ENCODE assay signal across 1 cellular context in the genomic region with DNA sequence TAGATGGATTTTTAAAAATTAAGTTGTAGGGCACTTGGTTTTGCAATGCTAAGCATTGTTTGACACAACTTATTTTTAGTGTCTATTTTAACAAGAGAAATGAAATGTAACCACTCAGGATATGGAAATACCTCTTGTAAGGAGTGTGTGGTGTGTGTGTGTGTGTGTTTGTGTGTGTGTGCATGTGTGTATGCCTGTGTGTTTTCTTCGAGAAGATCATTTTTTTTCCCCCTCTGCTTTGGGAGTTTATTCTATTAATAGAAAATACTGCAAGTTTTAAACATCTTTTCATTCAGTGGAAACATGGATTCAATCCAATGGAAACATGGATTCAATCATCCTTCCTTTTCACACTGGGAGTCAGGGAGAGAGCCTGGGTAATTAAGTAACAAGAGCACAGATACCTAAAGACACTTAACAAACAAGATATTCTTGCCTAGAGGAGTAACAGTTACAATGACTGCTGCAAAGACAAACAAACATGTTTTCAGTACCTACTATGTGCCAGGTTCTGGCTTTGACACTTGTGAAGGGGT.
TF ChIP-seq lines count a peak whose summit lies in the region.

No MANE protein-coding gene starts in this region.

TF ChIP-seq in HepG2, 621 proteins besides CTCF, POLR2A, EP300 and RAD21:
- TF ChIP-seq, protein P1, sequence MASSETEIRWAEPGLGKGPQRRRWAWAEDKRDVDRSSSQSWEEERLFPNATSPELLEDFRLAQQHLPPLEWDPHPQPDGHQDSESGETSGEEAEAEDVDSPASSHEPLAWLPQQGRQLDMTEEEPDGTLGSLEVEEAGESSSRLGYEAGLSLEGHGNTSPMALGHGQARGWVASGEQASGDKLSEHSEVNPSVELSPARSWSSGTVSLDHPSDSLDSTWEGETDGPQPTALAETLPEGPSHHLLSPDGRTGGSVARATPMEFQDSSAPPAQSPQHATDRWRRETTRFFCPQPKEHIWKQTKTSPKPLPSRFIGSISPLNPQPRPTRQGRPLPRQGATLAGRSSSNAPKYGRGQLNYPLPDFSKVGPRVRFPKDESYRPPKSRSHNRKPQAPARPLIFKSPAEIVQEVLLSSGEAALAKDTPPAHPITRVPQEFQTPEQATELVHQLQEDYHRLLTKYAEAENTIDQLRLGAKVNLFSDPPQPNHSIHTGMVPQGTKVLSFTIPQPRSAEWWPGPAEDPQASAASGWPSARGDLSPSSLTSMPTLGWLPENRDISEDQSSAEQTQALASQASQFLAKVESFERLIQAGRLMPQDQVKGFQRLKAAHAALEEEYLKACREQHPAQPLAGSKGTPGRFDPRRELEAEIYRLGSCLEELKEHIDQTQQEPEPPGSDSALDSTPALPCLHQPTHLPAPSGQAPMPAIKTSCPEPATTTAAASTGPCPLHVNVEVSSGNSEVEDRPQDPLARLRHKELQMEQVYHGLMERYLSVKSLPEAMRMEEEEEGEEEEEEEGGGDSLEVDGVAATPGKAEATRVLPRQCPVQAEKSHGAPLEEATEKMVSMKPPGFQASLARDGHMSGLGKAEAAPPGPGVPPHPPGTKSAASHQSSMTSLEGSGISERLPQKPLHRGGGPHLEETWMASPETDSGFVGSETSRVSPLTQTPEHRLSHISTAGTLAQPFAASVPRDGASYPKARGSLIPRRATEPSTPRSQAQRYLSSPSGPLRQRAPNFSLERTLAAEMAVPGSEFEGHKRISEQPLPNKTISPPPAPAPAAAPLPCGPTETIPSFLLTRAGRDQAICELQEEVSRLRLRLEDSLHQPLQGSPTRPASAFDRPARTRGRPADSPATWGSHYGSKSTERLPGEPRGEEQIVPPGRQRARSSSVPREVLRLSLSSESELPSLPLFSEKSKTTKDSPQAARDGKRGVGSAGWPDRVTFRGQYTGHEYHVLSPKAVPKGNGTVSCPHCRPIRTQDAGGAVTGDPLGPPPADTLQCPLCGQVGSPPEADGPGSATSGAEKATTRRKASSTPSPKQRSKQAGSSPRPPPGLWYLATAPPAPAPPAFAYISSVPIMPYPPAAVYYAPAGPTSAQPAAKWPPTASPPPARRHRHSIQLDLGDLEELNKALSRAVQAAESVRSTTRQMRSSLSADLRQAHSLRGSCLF (CRISPR knock-in tag; IDR thresholded peaks at IDR 0.05; ENCODE audit: borderline replicate concordance), result no peak
TF ChIP-seq in HepG2: peak in this region for 0.
